In genomic region chr3:150779402-150779858, GRCh38 we compare ENCODE assay signal across 1 cellular context.
TF ChIP-seq lines count a peak whose summit lies in the region.

No MANE protein-coding gene starts in this region.

TF ChIP-seq in HepG2, 621 proteins besides CTCF, POLR2A, EP300 and RAD21 (continued from another document and continues in another):
- TF ChIP-seq ZNF687 (CRISPR knock-in tag; IDR thresholded peaks at IDR 0.05) (peak; percentile 81), E2F2 (CRISPR knock-in tag; IDR thresholded peaks at IDR 0.05; ENCODE audit: borderline replicate concordance) (no peak), JARID2 (CRISPR knock-in tag; IDR thresholded peaks at IDR 0.05; ENCODE audit: insufficient replicate concordance) (no peak), ZNF253 (CRISPR knock-in tag; IDR thresholded peaks at IDR 0.05; ENCODE audit: borderline replicate concordance) (no peak), TEAD3 (CRISPR knock-in tag; optimal IDR thresholded peaks at IDR 0.05; ENCODE audit: borderline replicate concordance) (peak; percentile 62), RARA (CRISPR knock-in tag; IDR thresholded peaks at IDR 0.05) (0 out of 2 replicates have a peak, but pooled peaks have one; percentile 34), ZNF605 (CRISPR knock-in tag; IDR thresholded peaks at IDR 0.05) (no peak), HMGXB4 (CRISPR knock-in tag; IDR thresholded peaks at IDR 0.05; ENCODE audit: borderline replicate concordance in 1 of 2, low read depth in 1 of 2) (peak; percentile 34 to 57; a peak in 2 of 4 replicates), HMG20A (CRISPR knock-in tag; IDR thresholded peaks at IDR 0.05; ENCODE audit: borderline replicate concordance) (no peak), TFDP1 (CRISPR knock-in tag; IDR thresholded peaks at IDR 0.05; ENCODE audit: borderline replicate concordance) (no peak), ZNF788 (CRISPR knock-in tag; IDR thresholded peaks at IDR 0.05; ENCODE audit: borderline replicate concordance) (peak; percentile 68; the same call in 1 of the 2 replicates), RFX1 (IDR thresholded peaks at IDR 0.05) (no peak), CBX2 (IDR thresholded peaks at IDR 0.05; ENCODE audit: low read depth, low read length) (no peak), CBX2 (CRISPR knock-in tag; IDR thresholded peaks at IDR 0.05; ENCODE audit: low read depth) (no peak), STAG1 (CRISPR knock-in tag; IDR thresholded peaks at IDR 0.05) (peak; percentile 80), STAT6 (CRISPR knock-in tag; IDR thresholded peaks at IDR 0.05; ENCODE audit: borderline replicate concordance) (no peak), PHF20 (CRISPR knock-in tag; IDR thresholded peaks at IDR 0.05) (no peak), ZNF660 (CRISPR knock-in tag; IDR thresholded peaks at IDR 0.05; ENCODE audit: borderline replicate concordance, low read depth) (no peak), NCOA2 (CRISPR knock-in tag; IDR thresholded peaks at IDR 0.05) (no peak), SOX5 (CRISPR knock-in tag; IDR thresholded peaks at IDR 0.05; ENCODE audit: borderline replicate concordance) (peak; percentile 38; the same call in 1 of the 2 replicates), ZZZ3 (CRISPR knock-in tag; IDR thresholded peaks at IDR 0.05; ENCODE audit: borderline replicate concordance) (no peak), SUZ12 (IDR thresholded peaks at IDR 0.05; ENCODE audit: low read depth, low read length) (no peak), DMTF1 (CRISPR knock-in tag; IDR thresholded peaks at IDR 0.05) (no peak), YY1 (IDR thresholded peaks at IDR 0.05; ENCODE audit: insufficient read depth, insufficient replicate concordance, low read depth, low read length) (peak; percentile 20), ZNF691 (CRISPR knock-in tag; IDR thresholded peaks at IDR 0.05; ENCODE audit: borderline replicate concordance, low read depth) (no peak), SSRP1 (CRISPR knock-in tag; IDR thresholded peaks at IDR 0.05) (no peak), HNRNPUL1 (IDR thresholded peaks at IDR 0.05; ENCODE audit: low read depth, low read length) (no peak), RFXAP (CRISPR knock-in tag; IDR thresholded peaks at IDR 0.05; ENCODE audit: borderline replicate concordance) (no peak), HNRNPL (IDR thresholded peaks at IDR 0.05; ENCODE audit: low read depth, low read length) (peak; percentile 79), ZNF800 (CRISPR knock-in tag; IDR thresholded peaks at IDR 0.05) (no peak), HCFC1 (IDR thresholded peaks at IDR 0.05; ENCODE audit: low read depth, low read length) (no peak), ZNF501 (CRISPR knock-in tag; IDR thresholded peaks at IDR 0.05) (0 out of 2 replicates have a peak, but pooled peaks have one; percentile 51), CSRNP2 (CRISPR knock-in tag; conservative IDR thresholded peaks at IDR 0.05; ENCODE audit: low read depth) (no peak), BRD4 (CRISPR knock-in tag; IDR thresholded peaks at IDR 0.05) (no peak), RFX5 (IDR thresholded peaks at IDR 0.05; ENCODE audit: low read depth, low read length) (no peak), GRHL1 (CRISPR knock-in tag; conservative IDR thresholded peaks at IDR 0.05) (no peak), RXRB (CRISPR knock-in tag; IDR thresholded peaks at IDR 0.05; ENCODE audit: borderline replicate concordance) (peak; percentile 43; the same call in 1 of the 2 replicates), ZNF143 (CRISPR knock-in tag; IDR thresholded peaks at IDR 0.05) (0 out of 2 replicates have a peak, but pooled peaks have one; percentile 23), MEF2D (CRISPR knock-in tag; IDR thresholded peaks at IDR 0.05) (peak; percentile 28; the same call in 1 of the 2 replicates), ZNF17 (CRISPR knock-in tag; IDR thresholded peaks at IDR 0.05) (no peak), ZNF724P (CRISPR knock-in tag; IDR thresholded peaks at IDR 0.05; ENCODE audit: borderline replicate concordance) (no peak)
